ENCODE assay signal across 2 cellular contexts in genomic region chr7:33070277-33070676, GRCh38.
TF ChIP-seq lines count a peak whose summit lies in the region.

No MANE protein-coding gene starts in this region.

TF ChIP-seq in HCT116, 20 proteins besides CTCF, POLR2A, EP300 and RAD21:
- TF ChIP-seq POLR2AphosphoS5 (IDR thresholded peaks at IDR 0.05; ENCODE audit: low read depth, low read length) (no peak), YY1 (IDR thresholded peaks at IDR 0.05; ENCODE audit: extremely low read depth, insufficient replicate concordance, low read depth, low read length) (no peak), CBX3 (IDR thresholded peaks at IDR 0.05; ENCODE audit: low read depth) (peak; percentile 31; the same call in 1 of the 2 replicates), FOSL1 (IDR thresholded peaks at IDR 0.05; ENCODE audit: low read depth) (no peak), TCF7L2 (IDR thresholded peaks at IDR 0.05; ENCODE audit: borderline replicate concordance, extremely low read depth, insufficient read depth, insufficient read length) (no peak), SRF (IDR thresholded peaks at IDR 0.05; ENCODE audit: low read depth) (no peak)
- TF ChIP-seq, protein P1, sequence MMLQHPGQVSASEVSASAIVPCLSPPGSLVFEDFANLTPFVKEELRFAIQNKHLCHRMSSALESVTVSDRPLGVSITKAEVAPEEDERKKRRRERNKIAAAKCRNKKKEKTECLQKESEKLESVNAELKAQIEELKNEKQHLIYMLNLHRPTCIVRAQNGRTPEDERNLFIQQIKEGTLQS (IDR thresholded peaks at IDR 0.05), result no peak

TF ChIP-seq in H1, 55 proteins besides CTCF, POLR2A, EP300 and RAD21:
- TF ChIP-seq RFX5 (IDR thresholded peaks at IDR 0.05; ENCODE audit: borderline replicate concordance, low read depth, low read length) (no peak), EZH2 (IDR thresholded peaks at IDR 0.05; ENCODE audit: low read depth, low read length, severe bottlenecking) (no peak), NANOG (IDR thresholded peaks at IDR 0.05; ENCODE audit: insufficient read depth, low read depth, low read length, poor library complexity, severe bottlenecking) (no peak), CBX5 (IDR thresholded peaks at IDR 0.05; ENCODE audit: low read depth, low read length) (peak; percentile 81; the same call in 1 of the 2 replicates)
TF ChIP-seq in H1: peak in this region for 1.
